In the genomic region with DNA sequence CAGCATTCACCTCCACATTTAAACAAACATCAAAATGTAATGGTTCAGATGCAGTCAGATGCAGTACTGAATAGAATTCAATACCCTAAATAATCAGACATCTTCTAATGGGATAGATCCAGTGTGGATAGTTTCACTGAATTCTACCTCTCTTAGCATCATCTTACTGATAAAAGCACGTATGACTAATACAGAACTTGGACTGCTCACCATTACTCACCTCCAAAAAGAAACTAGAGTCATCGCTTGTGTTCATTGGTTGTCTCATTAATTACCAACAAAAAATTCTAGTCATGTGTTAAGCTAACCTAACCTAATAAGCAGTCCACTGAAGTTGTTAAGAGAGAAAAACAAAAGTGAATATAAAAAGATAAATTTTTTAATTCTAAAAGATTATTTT, we compare ENCODE assay signal across 18 cellular contexts.
DNase-seq lines count a peak whose midpoint lies in the region; ATAC-seq, FAIRE-seq and TF ChIP-seq lines count a peak whose summit lies in the region.
"Had no signal": no experiment of that assay in that cellular context is flagged by ENCODE, and none has a peak within 500 bp of the region (broad histone marks: within the 10 kb centered on the region; RNA-seq: fewer than 3 reads in every experiment).

No MANE protein-coding gene starts in this region.

- H2AFZ ChIP-seq in GM23248, result no peak overlapping the region

- no peaks in the 10 kb centered on the region for H3K4me1 ChIP-seq in GM23248 (ENCODE audit: insufficient read depth)
- peaks cover 3% of the 10 kb centered on the region for H3K4me1 ChIP-seq in RWPE2 (ENCODE audit: insufficient read depth, poor library complexity, severe bottlenecking)
- H3K4me1 ChIP-seq in thyroid gland, result no peaks in the 10 kb centered on the region
- H3K4me1 ChIP-seq: testis had no signal

- H3K27me3 ChIP-seq in GM23248 (replicated peaks; ENCODE audit: insufficient read depth) (no peaks in the 10 kb centered on the region), RWPE2 (ENCODE audit: insufficient read depth, poor library complexity, severe bottlenecking) (no peaks in the 10 kb centered on the region), thyroid gland (no peaks in the 10 kb centered on the region)
- H3K27me3 ChIP-seq: testis had no signal

- H3K36me3 ChIP-seq in GM23248 (ENCODE audit: low read depth) (no peaks in the 10 kb centered on the region), RWPE2 (ENCODE audit: low read depth) (no peaks in the 10 kb centered on the region), thyroid gland (no peaks in the 10 kb centered on the region)

- ATAC-seq in RWPE2 (ENCODE audit: low read depth), result peak; percentile 97
- no peak for ATAC-seq in HG02885 (IDR thresholded peaks at IDR 0.05; ENCODE audit: poor library complexity, unreplicated experiment)

- FAIRE-seq in urothelium cell line (lab: Jason Lieb, UNC), result no peak

- 9 to 16% methylated on average over 2 of the region's 2 CpGs for WGBS in GM23248 (ENCODE audit: low coverage in 1 of 2, low lambda C conversion rate in 2 of 2, missing lambda C conversion rate in 2 of 2), 2 experiments
- 80 to 81% methylated on average over 2 of the region's 2 CpGs for WGBS in thyroid gland, 2 donors

- intact Hi-C loops in thyroid gland (cut with DNase I), result no loop called here

- H3K4me3 ChIP-seq in GM23248 (no peak overlapping the region), RWPE2 (ENCODE audit: severe bottlenecking) (no peak overlapping the region), fibroblast of mammary gland (ENCODE audit: control insufficient read depth, low read depth, low read length) (no peak overlapping the region), thyroid gland (replicated peaks in 1 of 3) (no peak overlapping the region)
- H3K4me3 ChIP-seq: testis had no signal

- H4K20me1 ChIP-seq in GM23248 (ENCODE audit: insufficient read depth), result no peaks in the 10 kb centered on the region

- in situ Hi-C loops in GM23248 (cut with MboI), result no loop called here

- H3K9me3 ChIP-seq in GM23248 (ENCODE audit: low read depth) (no peaks in the 10 kb centered on the region), RWPE2 (ENCODE audit: severe bottlenecking) (no peaks in the 10 kb centered on the region), thyroid gland (no peaks in the 10 kb centered on the region)
- H3K9me3 ChIP-seq: testis had no signal

- no peak for TF ChIP-seq CTCF in RWPE2 (IDR thresholded peaks at IDR 0.05; ENCODE audit: poor library complexity, severe bottlenecking)
- no peak for TF ChIP-seq CTCF in fibroblast of mammary gland (conservative IDR thresholded peaks at IDR 0.05; ENCODE audit: control insufficient read depth, insufficient read depth, low read depth, low read length)
- TF ChIP-seq CTCF in thyroid gland (IDR thresholded peaks at IDR 0.05), result no peak

- H3K4me2 ChIP-seq in GM23248 (ENCODE audit: unreplicated experiment), result no peak overlapping the region

- TF ChIP-seq POLR2A in thyroid gland (IDR thresholded peaks at IDR 0.05), result no peak

- H3K27ac ChIP-seq in GM23248 (no peak overlapping the region), RWPE2 (ENCODE audit: poor library complexity, severe bottlenecking) (no peak overlapping the region), thyroid gland (no peak overlapping the region)
- H3K27ac ChIP-seq: testis had no signal

- H3F3A ChIP-seq in GM23248 (ENCODE audit: insufficient read depth), result no peaks in the 10 kb centered on the region

- no peaks in the 10 kb centered on the region for H3K79me2 ChIP-seq in GM23248 (ENCODE audit: insufficient read depth)

- DNase-seq in GM23248, result peak; percentile 67
- no peak for DNase-seq in RWPE2 (ENCODE audit: low spot score)
- DNase-seq in fibroblast of mammary gland (ENCODE audit: low read depth), result peak; percentile 84
- DNase-seq in urothelium cell line (ENCODE audit: low spot score), result peak; percentile 5
- DNase-seq in thyroid gland, result no peak
- DNase-seq in retina, result no peak
- DNase-seq: activated effector memory CD4-positive, alpha-beta T cell treated with Interleukin-2 at 50 U/mL for 16 hours; cortex of kidney; DMS79; erythroblast; left cardiac atrium; NCI-H1417 treated with DMSO at 0.1 percent for 48 hours; occipital lobe; SHP77 treated with DMSO at 0.1 percent for 48 hours; stimulated activated CD4-positive, alpha-beta T cell treated with anti-CD3 and anti-CD28 coated beads, Interleukin-4, amount 100 ng/mL, for 4 hours; T-helper 2 cell; testis had no signal

- no peaks in the 10 kb centered on the region for H3K9me2 ChIP-seq in GM23248 (ENCODE audit: insufficient read depth)

- H3K9ac ChIP-seq in GM23248, result no peak overlapping the region

Comparison
In these comparisons a context has a peak if more than half of its experiments do, and no peak if none do; other contexts are left out.
1. DNase-seq: peak in GM23248 (single experiment), fibroblast of mammary gland (single experiment) and urothelium cell line (single experiment); none in RWPE2 (single experiment), thyroid gland (0 of 2) and retina (single experiment).